ENCODE assay signal across 12 cellular contexts in genomic region chr1:78007677-78008341, GRCh38. TPM values are rescaled to one million over a fixed set of nuclear protein-coding genes. Genes with fewer than 3 reads are reported as not detected.
DNase-seq lines count a peak whose midpoint lies in the region; ATAC-seq and TF ChIP-seq lines count a peak whose summit lies in the region.
"Had no signal": no experiment of that assay in that cellular context is flagged by ENCODE, and none has a peak within 500 bp of the region (broad histone marks: within the 10 kb centered on the region; RNA-seq: fewer than 3 reads in every experiment).

No MANE protein-coding gene starts in this region.

- DNase-seq in cardiac muscle cell (ENCODE audit: low read depth in 1 of 2, low spot score in 1 of 2) (no peak), left cardiac atrium (no peak), astrocyte of the spinal cord (ENCODE audit: low read depth, low spot score) (no peak), mesothelial cell of epicardium (ENCODE audit: low spot score in 2 of 2, unreplicated experiment in 2 of 2) (no peak), upper lobe of right lung (no peak), H9 (no peak), NCI-H1436 (lab: John Stamatoyannopoulos, UW) (no peak), posterior cingulate gyrus (no peak)
- DNase-seq: activated CD8-positive, alpha-beta memory T cell treated with anti-CD3 and anti-CD28 coated beads, Interleukin-2, amount 50 U/mL, for 4 hours; cerebellar nuclear complex; midbrain; NCI-H526 had no signal

- no peak overlapping the region for H4K5ac ChIP-seq in H9 (ENCODE audit: insufficient read length, low read depth, low read length)

- H3K79me1 ChIP-seq in H9 (ENCODE audit: insufficient read depth, low read depth, low read length, poor library complexity, severe bottlenecking): no peaks in the 10 kb centered on the region

- no peak overlapping the region for H2BK120ac ChIP-seq in H9 (ENCODE audit: low read depth, low read length, poor library complexity, severe bottlenecking)

- TF ChIP-seq CTCF in cardiac muscle cell (IDR thresholded peaks at IDR 0.05; ENCODE audit: low read depth, low read length) (no peak), astrocyte of the spinal cord (IDR thresholded peaks at IDR 0.05; ENCODE audit: low read depth, low read length) (no peak), mesothelial cell of epicardium (IDR thresholded peaks at IDR 0.05; ENCODE audit: unreplicated experiment) (no peak), upper lobe of right lung (IDR thresholded peaks at IDR 0.05) (no peak), H9 (conservative IDR thresholded peaks at IDR 0.05) (no peak)

- H3K9me3 Mint-ChIP-seq in mesothelial cell of epicardium: no peaks in the 10 kb centered on the region
- peaks cover 0 to 2% of the 10 kb centered on the region in 2 experiments; a peak in 1 of 5 replicates for H3K9me3 Mint-ChIP-seq in H9

- no CpG with 5 or more reads among the region's 4 CpGs for WGBS in H9 (ENCODE audit: extremely low coverage, insufficient read length, low lambda C conversion rate)

- peaks cover 2% of the 10 kb centered on the region for H3K23me2 ChIP-seq in H9 (ENCODE audit: insufficient read length, low read depth, low read length, poor library complexity, severe bottlenecking)

- H3K14ac ChIP-seq in H9 (ENCODE audit: insufficient read depth, low read length): no peak overlapping the region

- H3K36me3 ChIP-seq in cardiac muscle cell: no peaks in the 10 kb centered on the region
- H3K36me3 ChIP-seq in upper lobe of right lung: no peaks in the 10 kb centered on the region

- H3K4me3 Mint-ChIP-seq in mesothelial cell of epicardium (peak overlapping the region; percentile 42), H9 (no peak overlapping the region)

- H3K56ac ChIP-seq in H9 (ENCODE audit: insufficient read length, low read depth, low read length): no peak overlapping the region

- H3K18ac ChIP-seq in H9 (ENCODE audit: insufficient read length, low read depth, low read length): no peak overlapping the region

- H2BK15ac ChIP-seq in H9 (ENCODE audit: low read depth, low read length): no peak overlapping the region

- no peak overlapping the region for H2BK20ac ChIP-seq in H9 (ENCODE audit: low read depth, low read length, poor library complexity, severe bottlenecking)

- in situ Hi-C loops in astrocyte of the spinal cord (cut with HindIII; ENCODE audit: low sequenced_read_pairs): no loop called here

- no peak overlapping the region for H3K4ac ChIP-seq in H9 (ENCODE audit: low read depth, low read length)

- no peaks in the 10 kb centered on the region for H3K27me3 Mint-ChIP-seq in mesothelial cell of epicardium (ENCODE audit: low read depth)
- H3K27me3 Mint-ChIP-seq in H9 (ENCODE audit: low read depth): no peaks in the 10 kb centered on the region; the same call in 1 of the 2 replicates

- H4K8ac ChIP-seq in H9 (replicated peaks; ENCODE audit: insufficient read length, low read depth, low read length): no peak overlapping the region

- no peaks in the 10 kb centered on the region for H3K9me3 ChIP-seq in cardiac muscle cell (ENCODE audit: low read depth)
- H3K9me3 ChIP-seq in upper lobe of right lung: no peaks in the 10 kb centered on the region
- H3K9me3 ChIP-seq in H9 (ENCODE audit: control insufficient read depth, low read depth, low read length): no peaks in the 10 kb centered on the region

- no peak for ATAC-seq in left cardiac atrium
- ATAC-seq in upper lobe of right lung: no peak

- H2AK5ac ChIP-seq in H9 (ENCODE audit: insufficient read length, low read length): no peak overlapping the region

- no peak overlapping the region for H4K91ac ChIP-seq in H9 (ENCODE audit: insufficient read length, low read depth, low read length)

- H3K4me3 ChIP-seq in cardiac muscle cell (peak overlapping the region; percentile 87), astrocyte of the spinal cord (ENCODE audit: low read depth, low read length) (peak overlapping the region; percentile 77), upper lobe of right lung (peak overlapping the region; percentile 69)

- H3K27ac Mint-ChIP-seq in mesothelial cell of epicardium (peak overlapping the region; percentile 34), H9 (peak overlapping the region in 1 of 3 experiments; percentile 87; a peak in 2 of 7 replicates)

- H3K27ac ChIP-seq in cardiac muscle cell (no peak overlapping the region), upper lobe of right lung (no peak overlapping the region), H9 (ENCODE audit: insufficient read length, low read depth, low read length) (no peak overlapping the region)

- H3K9ac ChIP-seq in H9 (ENCODE audit: extremely low read depth, insufficient read length, low read length): no peak overlapping the region

- no peak overlapping the region for H2BK12ac ChIP-seq in H9 (ENCODE audit: insufficient read length, low read depth, low read length)

- H3K36me3 Mint-ChIP-seq in mesothelial cell of epicardium (peaks cover under 1% of the 10 kb centered on the region), H9 (ENCODE audit: insufficient read depth in 1 of 3, low read depth in 3 of 3) (no peaks in the 10 kb centered on the region; a peak in 1 of 7 replicates)

- H3K23ac ChIP-seq in H9 (ENCODE audit: insufficient read length, low read depth, low read length): no peak overlapping the region

- no peaks in the 10 kb centered on the region for H4K20me1 ChIP-seq in H9 (ENCODE audit: control insufficient read depth, insufficient read depth, insufficient read length)

- peaks cover 34% of the 10 kb centered on the region for H3K4me1 ChIP-seq in cardiac muscle cell (ENCODE audit: low read depth)
- peaks cover 14% of the 10 kb centered on the region for H3K4me1 ChIP-seq in upper lobe of right lung
- no peaks in the 10 kb centered on the region for H3K4me1 ChIP-seq in H9 (ENCODE audit: insufficient read depth, low read length)

- intact Hi-C loops in left cardiac atrium (cut with DNase I) (no loop called here), upper lobe of right lung (cut with DNase I) (no loop called here), posterior cingulate gyrus (cut with DNase I) (loop anchor here (10.0 kb wide), 1 partner anchor 107 kb away; no protein-coding TSS in a partner anchor)

- H2BK5ac ChIP-seq in H9 (ENCODE audit: insufficient read length, low read length): no peak overlapping the region

- no peak overlapping the region for H3K4me2 ChIP-seq in H9 (ENCODE audit: insufficient read depth, insufficient read length, low read length)

- H3K79me2 ChIP-seq in H9 (ENCODE audit: insufficient read depth, low read length): no peaks in the 10 kb centered on the region

- no peaks in the 10 kb centered on the region for H3K27me3 ChIP-seq in cardiac muscle cell
- no peaks in the 10 kb centered on the region for H3K27me3 ChIP-seq in upper lobe of right lung
- H3K27me3 ChIP-seq in H9 (ENCODE audit: insufficient read depth, low read length): no peaks in the 10 kb centered on the region

- H3K4me1 Mint-ChIP-seq in mesothelial cell of epicardium (peaks cover 33% of the 10 kb centered on the region), H9 (peaks cover 26% of the 10 kb centered on the region in 2 experiments)

- no peak overlapping the region for H2AFZ ChIP-seq in H9 (ENCODE audit: low read length)

- no peak overlapping the region for H3T11ph ChIP-seq in H9 (ENCODE audit: low read length)

RNA-seq across cellular contexts. Expression of gene DNAJB4, which starts 3.1 kb away (rescaled TPM):
- total RNA-seq in cardiac muscle cell: 29.3 and 46.2 TPM in 2 replicates
- polyA plus RNA-seq in cardiac muscle cell: 40.2 and 63.6 TPM in 2 replicates
- total RNA-seq in left cardiac atrium: 100 to 1,000 TPM in 1 of 2 donors, 10 to 100 TPM in 1; 78.6 to 105 TPM
- total RNA-seq in mesothelial cell of epicardium: 43.6 to 48.0 TPM (median 47.8 TPM) in 3 replicates
- total RNA-seq in upper lobe of right lung: 35.8 TPM
- 8.1 and 8.6 TPM in 2 replicates for total RNA-seq in H9 (2021)

RNA-seq across cellular contexts. Expression of gene FUBP1, which starts 28.9 kb away (rescaled TPM):
- total RNA-seq in cardiac muscle cell (119 and 174 TPM in 2 replicates), left cardiac atrium (10 to 100 TPM; 54.3 to 78.5 TPM), mesothelial cell of epicardium (287 to 291 TPM (median 288 TPM) in 3 replicates), upper lobe of right lung (88.8 TPM), H9 (2021) (271 TPM in 2 replicates)
- 86.3 and 96.0 TPM in 2 replicates for polyA plus RNA-seq in cardiac muscle cell

RNA-seq across cellular contexts. Expression of gene GIPC2, which starts 38.0 kb away (rescaled TPM):
- total RNA-seq in cardiac muscle cell (0.28 and 0.30 TPM in 2 replicates), left cardiac atrium (1 to 10 TPM; 1.9 to 3.1 TPM), mesothelial cell of epicardium (0.18 to 0.23 TPM (median 0.20 TPM) in 3 replicates), upper lobe of right lung (4.1 TPM), H9 (2021) (0.85 and 0.90 TPM in 2 replicates)
- 0.06 TPM in 1 of 2 replicates, not detected in the other for polyA plus RNA-seq in cardiac muscle cell
